In genomic region chr4:18957721-18958120, GRCh38 we compare ENCODE assay signal across 30 cellular contexts.
"Had no signal": no experiment of that assay in that cellular context is flagged by ENCODE, and none has a peak within 500 bp of the region (broad histone marks: within the 10 kb centered on the region; RNA-seq: fewer than 3 reads in every experiment).

No MANE protein-coding gene starts in this region.

- H3K4me1 Mint-ChIP-seq: immature natural killer cell; naive thymus-derived CD8-positive, alpha-beta T cell; nephron progenitor cell; neural progenitor cell; stimulated activated effector memory CD8-positive, alpha-beta T cell treated with anti-CD3 and anti-CD28 coated beads, Interleukin-12 subunit alpha, Interleukin-12 subunit beta, amount 100 ng/mL, for 72 hours had no signal

- H3K4me1 ChIP-seq: heart left ventricle, left ventricle myocardium inferior, neural progenitor cell, parathyroid adenoma, suprapubic skin, tibial artery, upper lobe of left lung, vagina had no signal

- H3K27ac Mint-ChIP-seq: immature natural killer cell; naive thymus-derived CD8-positive, alpha-beta T cell; nephron progenitor cell; neural progenitor cell; progenitor cell of endocrine pancreas; stimulated activated effector memory CD8-positive, alpha-beta T cell treated with anti-CD3 and anti-CD28 coated beads, Interleukin-12 subunit alpha, Interleukin-12 subunit beta, amount 100 ng/mL, for 72 hours; stimulated activated naive CD8-positive, alpha-beta T cell treated with anti-CD3 and anti-CD28 coated beads, Interleukin-15, Interleukin-2, amounts not matched to agents 100 ng/mL and 50 ng/mL, for 24 hours had no signal

- H3K4me3 ChIP-seq: heart left ventricle, left ventricle myocardium inferior, lung, neural progenitor cell, skin epidermis, suprapubic skin, thoracic aorta, tibial artery, upper lobe of left lung, vagina had no signal

- DNase-seq: glutamatergic neuron; heart left ventricle; hypothalamus; immature natural killer cell; kidney; left colon; left ventricle myocardium inferior; naive thymus-derived CD8-positive, alpha-beta T cell; nephron progenitor cell; occipital lobe; retina; right cardiac atrium; stimulated activated CD4-positive, alpha-beta T cell treated with anti-CD3 and anti-CD28 coated beads, Interleukin-12 subunit alpha, Interleukin-12 subunit beta, amount 100 ng/mL, for 4 hours; stimulated activated CD4-positive, alpha-beta T cell treated with anti-CD3 and anti-CD28 coated beads, Interleukin-15, amount 100 ng/mL, for 24 hours; stimulated activated CD4-positive, alpha-beta T cell treated with anti-CD3 and anti-CD28 coated beads, Interleukin-2, amount 100 ng/mL, for 24 hours; stimulated activated CD4-positive, alpha-beta T cell treated with anti-CD3 and anti-CD28 coated beads, Interleukin-4, amount 100 ng/mL, for 24 hours; stimulated activated naive CD4-positive, alpha-beta T cell; tibial artery; upper lobe of left lung had no signal

- H3K9me3 ChIP-seq: heart left ventricle, left ventricle myocardium inferior, neutrophil, suprapubic skin, thoracic aorta, tibial artery, upper lobe of left lung, vagina had no signal

- H3K36me3 ChIP-seq: heart left ventricle, left ventricle myocardium inferior, neural progenitor cell, neutrophil, suprapubic skin, thoracic aorta, tibial artery, upper lobe of left lung, vagina had no signal

- H3K27me3 Mint-ChIP-seq: naive thymus-derived CD8-positive, alpha-beta T cell; progenitor cell of endocrine pancreas; stimulated activated naive CD8-positive, alpha-beta T cell treated with anti-CD3 and anti-CD28 coated beads, Interleukin-15, Interleukin-2, amounts not matched to agents 100 ng/mL and 50 ng/mL, for 24 hours had no signal

- H3K9ac ChIP-seq: neural progenitor cell, parathyroid adenoma had no signal

- H3K4me3 Mint-ChIP-seq: immature natural killer cell; naive thymus-derived CD8-positive, alpha-beta T cell; nephron progenitor cell; neural progenitor cell; stimulated activated effector memory CD8-positive, alpha-beta T cell treated with anti-CD3 and anti-CD28 coated beads, Interleukin-12 subunit alpha, Interleukin-12 subunit beta, amount 100 ng/mL, for 72 hours; stimulated activated naive CD8-positive, alpha-beta T cell treated with anti-CD3 and anti-CD28 coated beads, Interleukin-15, Interleukin-2, amounts not matched to agents 100 ng/mL and 50 ng/mL, for 24 hours had no signal

- H3K36me3 Mint-ChIP-seq: neural progenitor cell; stimulated activated effector memory CD8-positive, alpha-beta T cell treated with anti-CD3 and anti-CD28 coated beads, Interleukin-12 subunit alpha, Interleukin-12 subunit beta, amount 100 ng/mL, for 72 hours had no signal

- H3K27me3 ChIP-seq: heart left ventricle, neural progenitor cell, neutrophil, suprapubic skin, tibial artery, upper lobe of left lung, vagina had no signal
